ENCODE assay signal across 9 cellular contexts in genomic region chr10:112955736-112956421, GRCh38. TPM values are rescaled to one million over a fixed set of nuclear protein-coding genes. Genes with fewer than 3 reads are reported as not detected.
A peak's percentile ranks its signal among the peaks of the same experiment; 100 is the strongest.
DNase-seq lines count a peak whose midpoint lies in the region; ATAC-seq and TF ChIP-seq lines count a peak whose summit lies in the region.
"Had no signal": no experiment of that assay in that cellular context is flagged by ENCODE, and none has a peak within 500 bp of the region (broad histone marks: within the 10 kb centered on the region; RNA-seq: fewer than 3 reads in every experiment).

No MANE protein-coding gene starts in this region.

- H3K27ac Mint-ChIP-seq in progenitor cell of endocrine pancreas, result peak overlapping the region; percentile 94

- H3K9me3 ChIP-seq in DND-41 (ENCODE audit: insufficient read depth, low read length, severe bottlenecking) (no peaks in the 10 kb centered on the region), SJSA1 (replicated peaks) (no peaks in the 10 kb centered on the region)

- no peak for TF ChIP-seq CTCF in DND-41 (IDR thresholded peaks at IDR 0.05; ENCODE audit: borderline replicate concordance, extremely low read depth, low read length, poor library complexity, severe bottlenecking)
- no peak for TF ChIP-seq CTCF in progenitor cell of endocrine pancreas (IDR thresholded peaks at IDR 0.05; ENCODE audit: unreplicated experiment)

- H3K27me3 ChIP-seq in DND-41 (ENCODE audit: insufficient read depth, low read length, poor library complexity) (no peaks in the 10 kb centered on the region), SJSA1 (replicated peaks) (no peaks in the 10 kb centered on the region)

- H3K27ac ChIP-seq in DND-41 (ENCODE audit: low read length) (no peak overlapping the region), SJSA1 (peak overlapping the region; percentile 85)

- 0 out of 2 replicates have a peak overlapping the region, but pooled peaks have one; percentile 23 for H3K4me2 ChIP-seq in DND-41 (ENCODE audit: insufficient read depth, low read length)

- DNase-seq in DND-41 (no peak), SJSA1 (ENCODE audit: low read depth in 1 of 2, low spot score in 2 of 2) (peak in 1 of 2 experiments; percentile 76), glomerular visceral epithelial cell (ENCODE audit: extremely low spot score) (peak; percentile 71), progenitor cell of endocrine pancreas (ENCODE audit: low spot score, unreplicated experiment) (no peak), NCI-H748 (lab: John Stamatoyannopoulos, UW; ENCODE audit: unreplicated experiment) (no peak), HK-2 (ENCODE audit: unreplicated experiment) (no peak), hippocampal formation (lab: John Stamatoyannopoulos, UW) (no peak)

- ATAC-seq in DND-41 (ENCODE audit: insufficient read depth, low read depth), result no peak
- ATAC-seq in HG02970 (IDR thresholded peaks at IDR 0.05; ENCODE audit: low FRiP score, unreplicated experiment), result no peak
- ATAC-seq: left lobe of liver had no signal

- H3K4me3 Mint-ChIP-seq in progenitor cell of endocrine pancreas (ENCODE audit: low read depth), result peak overlapping the region; percentile 97

- H3K4me1 Mint-ChIP-seq in progenitor cell of endocrine pancreas (ENCODE audit: low read depth), result peaks cover 72% of the 10 kb centered on the region

- H3K4me1 ChIP-seq in DND-41 (ENCODE audit: insufficient read depth, low read length) (peaks cover 38% of the 10 kb centered on the region), SJSA1 (replicated peaks) (peaks cover 73% of the 10 kb centered on the region)

- H3K4me3 ChIP-seq in DND-41 (ENCODE audit: low read depth in 1 of 2, low read length in 2 of 2) (no peak overlapping the region), SJSA1 (peak overlapping the region; percentile 16)

- no peaks in the 10 kb centered on the region for H3K27me3 Mint-ChIP-seq in progenitor cell of endocrine pancreas

- peaks cover 23% of the 10 kb centered on the region for H3K36me3 ChIP-seq in DND-41 (ENCODE audit: insufficient read depth, low read length)
- H3K36me3 ChIP-seq in SJSA1, result peaks cover 7% of the 10 kb centered on the region

- no peak overlapping the region for H2AFZ ChIP-seq in DND-41 (ENCODE audit: low read depth, low read length)

- peaks cover 28% of the 10 kb centered on the region; the same call in 1 of the 2 replicates for H4K20me1 ChIP-seq in DND-41 (ENCODE audit: insufficient read depth, low read length)

- H3K9me3 Mint-ChIP-seq in progenitor cell of endocrine pancreas (ENCODE audit: low read depth), result no peaks in the 10 kb centered on the region

- H3K36me3 Mint-ChIP-seq in progenitor cell of endocrine pancreas (ENCODE audit: insufficient read depth), result peaks cover 7% of the 10 kb centered on the region

- no peak overlapping the region for H3K9ac ChIP-seq in DND-41 (ENCODE audit: low read depth, low read length)

- H3K79me2 ChIP-seq in DND-41 (ENCODE audit: insufficient read depth, low read length), result peaks cover 97% of the 10 kb centered on the region

RNA-seq across cellular contexts. Expression of gene TCF7L2, which starts 5.8 kb away (rescaled TPM):
- 4.4 and 6.4 TPM in 2 replicates for total RNA-seq in SJSA1 (2014; rRNA removed; shearing (Covaris generic))
- total RNA-seq in progenitor cell of endocrine pancreas, result 103 and 109 TPM in 2 replicates

Comparison
In these comparisons a context has a peak if more than half of its experiments do, and no peak if none do; other contexts are left out.
1. RNA of gene TCF7L2, which starts 5.8 kb away (total RNA-seq): 103 to 109 TPM in progenitor cell of endocrine pancreas; 4.4 to 6.4 TPM in SJSA1; every median in the first group is over 10 times any median in the second.